Comparison of ENCODE assay signal across 9 cellular contexts in genomic region chr19:6767081-6767356, GRCh38. TPM values are rescaled to one million over a fixed set of nuclear protein-coding genes. Genes with fewer than 3 reads are reported as not detected.
A peak's percentile ranks its signal among the peaks of the same experiment; 100 is the strongest.
DNase-seq lines count a peak whose midpoint lies in the region; ATAC-seq and TF ChIP-seq lines count a peak whose summit lies in the region.
"Had no signal": no experiment of that assay in that cellular context is flagged by ENCODE, and none has a peak within 500 bp of the region (broad histone marks: within the 10 kb centered on the region; RNA-seq: fewer than 3 reads in every experiment).

No MANE protein-coding gene starts in this region.

- no peaks in the 10 kb centered on the region for H3K27me3 ChIP-seq in ascending aorta

- H3K36me3 ChIP-seq in ascending aorta, result no peaks in the 10 kb centered on the region

- H3K27ac ChIP-seq in ascending aorta, result no peak overlapping the region

- H3K9me3 Mint-ChIP-seq in mesothelial cell of epicardium, result no peaks in the 10 kb centered on the region

- peak overlapping the region; percentile 94 for H3K27ac Mint-ChIP-seq in mesothelial cell of epicardium

- H3K4me1 ChIP-seq in ascending aorta, result peaks cover 0 to 5% of the 10 kb centered on the region in 2 donors

- intact Hi-C loops in ascending aorta (cut with DNase I), result no loop called here

- no peaks in the 10 kb centered on the region for H3K9me3 ChIP-seq in ascending aorta

- peaks cover 26% of the 10 kb centered on the region for H3K27me3 Mint-ChIP-seq in mesothelial cell of epicardium (ENCODE audit: low read depth)

- H3K4me3 Mint-ChIP-seq in mesothelial cell of epicardium, result peak overlapping the region; percentile 68

- H3K4me1 Mint-ChIP-seq in mesothelial cell of epicardium, result peaks cover 21% of the 10 kb centered on the region

- TF ChIP-seq CTCF in ascending aorta (IDR thresholded peaks at IDR 0.05) (no peak), mesothelial cell of epicardium (IDR thresholded peaks at IDR 0.05; ENCODE audit: unreplicated experiment) (no peak), omental fat pad (IDR thresholded peaks at IDR 0.05) (no peak)

- DNase-seq in stimulated activated CD4-positive, alpha-beta T cell treated with anti-CD3 and anti-CD28 coated beads, Interleukin-1b, Interleukin-23, amount 100 ng/mL, for 48 hours, result peak; percentile 36
- DNase-seq in stimulated activated CD4-positive, alpha-beta T cell treated with anti-CD3 and anti-CD28 coated beads, Interleukin-12 subunit alpha, Interleukin-12 subunit beta, amount 100 ng/mL, for 4 hours, result no peak
- DNase-seq in ascending aorta (ENCODE audit: low spot score in 2 of 2) (no peak), mesothelial cell of epicardium (ENCODE audit: low spot score in 2 of 2, unreplicated experiment in 2 of 2) (no peak), COLO668 (lab: John Stamatoyannopoulos, UW; ENCODE audit: unreplicated experiment) (no peak), SIG-M5 treated with dmso at 0.1 percent for 504 hours (lab: John Stamatoyannopoulos, UW; ENCODE audit: unreplicated experiment) (no peak), omental fat pad (ENCODE audit: low spot score) (no peak)

- no peaks in the 10 kb centered on the region for H3K36me3 Mint-ChIP-seq in mesothelial cell of epicardium

- ATAC-seq in HG03521 (IDR thresholded peaks at IDR 0.05; ENCODE audit: unreplicated experiment) (peak; percentile 4), omental fat pad (ENCODE audit: low FRiP score) (no peak)

- peak overlapping the region; percentile 27 to 43 for H3K4me3 ChIP-seq in ascending aorta

RNA-seq across cellular contexts. Expression of gene SH2D3A, which starts 0.2 kb away (rescaled TPM):
- total RNA-seq in ascending aorta (not detected), mesothelial cell of epicardium (13.3 to 13.9 TPM (median 13.4 TPM) in 3 replicates), omental fat pad (1 to 10 TPM in 3 of 4 donors, not detected in 1; 1.3 to 3.4 (median 2.0) TPM)
- total RNA-seq: fibroblast of lung had no signal

RNA-seq across cellular contexts. Expression of gene VAV1, which starts 5.5 kb away (rescaled TPM):
- 4.4 TPM for total RNA-seq in ascending aorta
- total RNA-seq in mesothelial cell of epicardium, result not detected in 3 replicates
- total RNA-seq in omental fat pad, result 10 to 100 TPM in 3 of 4 donors, 1 to 10 TPM in 1; 9.4 to 18.9 (median 13.5) TPM
- total RNA-seq: fibroblast of lung had no signal

RNA-seq across cellular contexts. Expression of gene TRIP10, which starts 27.5 kb away (rescaled TPM):
- 109 TPM for total RNA-seq in ascending aorta
- total RNA-seq in mesothelial cell of epicardium, result 67.5 to 73.2 TPM (median 69.5 TPM) in 3 replicates
- 100 to 1,000 TPM in 1 of 4 donors, 10 to 100 TPM in 3; 42.5 to 110 (median 66.6) TPM for total RNA-seq in omental fat pad

RNA-seq across cellular contexts. Expression of gene GPR108, which starts 29.6 kb away (rescaled TPM):
- 57.6 TPM for total RNA-seq in ascending aorta
- 51.4 to 53.6 TPM (median 52.1 TPM) in 3 replicates for total RNA-seq in mesothelial cell of epicardium
- total RNA-seq in omental fat pad, result 10 to 100 TPM; 34.5 to 68.4 (median 62.0) TPM

RNA-seq across cellular contexts. Expression of gene C3, which starts 46.6 kb away (rescaled TPM):
- 2,421 TPM for total RNA-seq in ascending aorta
- total RNA-seq in mesothelial cell of epicardium, result 23.1 to 35.3 TPM (median 24.5 TPM) in 3 replicates
- total RNA-seq in omental fat pad, result 1,000 to 10,000 TPM; 1,035 to 6,271 (median 2,305) TPM
